8 cellular contexts compared by ENCODE assay signal in the genomic region with DNA sequence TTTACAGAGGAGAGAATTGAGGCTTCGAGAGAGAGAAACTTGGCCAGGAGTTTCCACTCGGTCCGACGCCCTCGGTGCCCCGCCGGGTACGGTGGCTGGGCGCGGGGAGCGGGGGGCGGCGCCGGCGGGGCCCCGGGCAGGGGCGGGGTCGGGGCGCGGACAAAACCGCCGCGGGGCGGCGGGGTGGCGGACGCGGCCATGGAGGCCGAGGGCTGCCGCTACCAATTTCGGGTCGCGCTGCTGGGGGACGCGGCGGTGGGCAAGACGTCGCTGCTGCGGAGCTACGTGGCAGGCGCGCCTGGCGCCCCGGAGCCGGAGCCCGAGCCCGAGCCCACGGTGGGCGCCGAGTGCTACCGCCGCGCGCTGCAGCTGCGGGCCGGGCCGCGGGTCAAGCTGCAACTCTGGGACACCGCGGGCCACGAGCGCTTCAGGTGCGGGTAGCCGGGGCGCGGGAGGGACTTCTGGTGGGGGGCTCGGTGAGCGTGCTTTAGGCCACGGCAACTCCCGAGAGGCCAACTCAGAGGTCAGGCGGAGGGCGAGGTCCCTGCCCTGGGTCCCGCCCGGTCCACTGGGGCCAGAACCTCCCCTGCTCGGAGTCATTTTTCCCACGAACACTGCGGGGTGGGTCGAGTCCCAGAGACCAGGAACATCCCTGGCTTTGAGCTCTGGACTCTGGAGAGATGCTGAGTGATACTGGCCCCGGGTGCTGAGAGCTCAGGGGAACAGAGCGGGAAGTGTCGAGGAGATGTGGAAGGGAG. TPM values are rescaled to one million over a fixed set of nuclear protein-coding genes. Genes with fewer than 3 reads are reported as not detected.
DNase-seq lines count a peak whose midpoint lies in the region; TF ChIP-seq lines count a peak whose summit lies in the region.

No MANE protein-coding gene starts in this region.

- H3K4me1 Mint-ChIP-seq in endothelial cell (ENCODE audit: unreplicated experiment) (peaks cover 5% of the 10 kb centered on the region), nephron (peaks cover 16% of the 10 kb centered on the region)

- H3K27ac Mint-ChIP-seq in endothelial cell (ENCODE audit: unreplicated experiment): no peak overlapping the region
- peak overlapping the region in 2 of 3 experiments; percentile 21 to 44 for H3K27ac Mint-ChIP-seq in nephron

- DNase-seq in NCI-H1417 (lab: John Stamatoyannopoulos, UW) (peak in 2 of 3 experiments; percentile 14 to 24), NCI-H1417 treated with DMSO at 0.1 percent for 48 hours (lab: John Stamatoyannopoulos, UW) (no peak), MG63 (no peak), endothelial cell (ENCODE audit: low spot score) (no peak), 8988T (no peak), dedifferentiated amniotic fluid mesenchymal stem cell (ENCODE audit: extremely low spot score) (no peak), NCI-H524 treated with DMSO at 0.1 percent for 48 hours (lab: John Stamatoyannopoulos, UW) (no peak)

- no peaks in the 10 kb centered on the region for H3K36me3 ChIP-seq in MG63

- H3K27me3 ChIP-seq in MG63: no peaks in the 10 kb centered on the region

- peak overlapping the region; percentile 46 for H3K4me3 ChIP-seq in MG63

- no peak for TF ChIP-seq CTCF in endothelial cell (IDR thresholded peaks at IDR 0.05; ENCODE audit: unreplicated experiment)
- TF ChIP-seq CTCF in nephron (IDR thresholded peaks at IDR 0.05; ENCODE audit: unreplicated experiment in 3 of 3): no peak

- H3K36me3 Mint-ChIP-seq in endothelial cell (ENCODE audit: low read depth, unreplicated experiment) (no peaks in the 10 kb centered on the region), nephron (ENCODE audit: low read depth) (no peaks in the 10 kb centered on the region)

- H3K9me3 Mint-ChIP-seq in endothelial cell (ENCODE audit: unreplicated experiment) (no peaks in the 10 kb centered on the region), nephron (no peaks in the 10 kb centered on the region)

- no peaks in the 10 kb centered on the region for H3K9me3 ChIP-seq in MG63

- H3K4me3 Mint-ChIP-seq in endothelial cell (ENCODE audit: unreplicated experiment) (peak overlapping the region; percentile 82), nephron (peak overlapping the region; percentile 85 to 89 (median 87))

- H3K27me3 Mint-ChIP-seq in endothelial cell (ENCODE audit: unreplicated experiment): peaks cover 1% of the 10 kb centered on the region
- H3K27me3 Mint-ChIP-seq in nephron (ENCODE audit: low read depth): peaks cover 6% of the 10 kb centered on the region

RNA-seq across cellular contexts. Expression of gene RAB42, which starts 0.4 kb away (rescaled TPM):
- 12.5 and 14.1 TPM in 2 replicates for total RNA-seq in MG63 (2014; rRNA removed; shearing (Covaris generic); ENCODE audit: low replicate concordance)
- not detected for total RNA-seq in endothelial cell (ENCODE audit: unreplicated experiment)

RNA-seq across cellular contexts. Expression of gene TRNAU1AP, which starts 39.6 kb away (rescaled TPM):
- total RNA-seq in MG63 (2014; rRNA removed; shearing (Covaris generic); ENCODE audit: low replicate concordance): 9.7 and 11.2 TPM in 2 replicates
- 39.6 TPM for total RNA-seq in endothelial cell (ENCODE audit: unreplicated experiment)

RNA-seq across cellular contexts. Expression of gene TAF12, which starts 50.4 kb away (rescaled TPM):
- total RNA-seq in MG63 (2014; rRNA removed; shearing (Covaris generic); ENCODE audit: low replicate concordance): 33.3 and 64.1 TPM in 2 replicates
- total RNA-seq in endothelial cell (ENCODE audit: unreplicated experiment): 17.0 TPM

RNA-seq across cellular contexts. Expression of gene RNU11, which starts 55.9 kb away (rescaled TPM):
- not detected in 2 replicates for total RNA-seq in MG63 (2014; rRNA removed; shearing (Covaris generic); ENCODE audit: low replicate concordance)
- total RNA-seq in endothelial cell (ENCODE audit: unreplicated experiment): not detected

Comparison
In these comparisons a context has a peak if more than half of its experiments do, and no peak if none do; other contexts are left out.
1. DNase-seq: peak in NCI-H1417 (2 of 3); none in NCI-H1417 treated with DMSO at 0.1 percent for 48 hours (single experiment), MG63 (single experiment), endothelial cell (single experiment), 8988T (single experiment), dedifferentiated amniotic fluid mesenchymal stem cell (single experiment) and NCI-H524 treated with DMSO at 0.1 percent for 48 hours (single experiment).
2. RNA of gene RAB42, which starts 0.4 kb away (total RNA-seq): 12.5 to 14.1 TPM in MG63; not detected in endothelial cell (single experiment); every median in the first group is over 10 times any median in the second.